8 cellular contexts compared by ENCODE assay signal in the genomic region with DNA sequence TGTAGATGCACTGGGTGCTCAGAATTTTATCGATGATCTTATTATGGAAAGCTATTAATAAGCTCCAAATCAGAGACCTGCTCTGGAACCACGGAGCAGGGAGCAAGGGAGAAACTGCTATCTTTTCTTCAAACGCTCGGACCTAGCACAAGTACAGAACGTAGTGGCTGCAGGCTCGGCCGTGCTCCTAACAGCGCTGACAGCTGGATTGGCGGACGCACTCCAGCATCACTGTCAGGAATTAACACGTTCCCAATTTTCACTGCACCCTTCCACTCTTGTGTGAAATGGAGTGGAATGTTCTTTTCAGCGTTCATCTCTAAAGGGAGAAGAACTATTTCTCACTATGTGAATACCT.
DNase-seq lines count a peak whose midpoint lies in the region; ATAC-seq and TF ChIP-seq lines count a peak whose summit lies in the region.

No MANE protein-coding gene starts in this region.

- peak overlapping the region; percentile 93 for H3K27ac Mint-ChIP-seq in CD8-positive, alpha-beta T cell

- H3K4me1 Mint-ChIP-seq in CD8-positive, alpha-beta T cell (ENCODE audit: low read depth), result peaks cover 14% of the 10 kb centered on the region

- ATAC-seq in CD8-positive, alpha-beta T cell, result no peak
- ATAC-seq in left lung, result peak; percentile 73

- TF ChIP-seq CTCF in CD8-positive, alpha-beta T cell (IDR thresholded peaks at IDR 0.05), result no peak
- TF ChIP-seq CTCF in left lung (IDR thresholded peaks at IDR 0.05), result no peak

- DNase-seq in CD8-positive, alpha-beta T cell, result no peak
- peak; percentile 31 to 76 for DNase-seq in T47D (ENCODE audit: low read depth in 1 of 2, low spot score in 1 of 2)
- DNase-seq in left lung, result no peak
- no peak for DNase-seq in amniotic stem cell (lab: John Stamatoyannopoulos, UW)
- no peak for DNase-seq in NCI-H2029 treated with DMSO at 0.1 percent for 48 hours (lab: John Stamatoyannopoulos, UW)
- DNase-seq in cerebellar cortex (ENCODE audit: low spot score), result no peak

- H3K9ac ChIP-seq in HUES48 (ENCODE audit: low read depth, low read length), result no peak overlapping the region

- peak overlapping the region; percentile 95 for H3K4me3 Mint-ChIP-seq in CD8-positive, alpha-beta T cell

- peaks cover 17% of the 10 kb centered on the region for H3K4me1 ChIP-seq in CD8-positive, alpha-beta T cell (ENCODE audit: insufficient read depth, low read length)
- H3K4me1 ChIP-seq in HUES48 (ENCODE audit: control insufficient read depth, insufficient read depth, low read length) (peaks cover 12% of the 10 kb centered on the region), left lung (peaks cover 6 to 16% of the 10 kb centered on the region in 2 donors)

- H3K27ac ChIP-seq in CD8-positive, alpha-beta T cell (ENCODE audit: low read depth, low read length), result peak overlapping the region; percentile 65
- no peak overlapping the region for H3K27ac ChIP-seq in HUES48 (ENCODE audit: low read depth, low read length)
- no peak overlapping the region for H3K27ac ChIP-seq in left lung
- H3K27ac ChIP-seq in temporal lobe (ENCODE audit: low read depth, low read length), result peak overlapping the region; percentile 78

- POLR2A ChIA-PET in CD8-positive, alpha-beta T cell (lab: Charles Lee), result interaction anchor here (0.6 to 1.2 kb wide), 2 partner anchors 35 to 395 kb away, joined by 3 read pairs; no protein-coding TSS in a partner anchor

- no peaks in the 10 kb centered on the region for H3K9me3 ChIP-seq in CD8-positive, alpha-beta T cell (ENCODE audit: low read length)
- H3K9me3 ChIP-seq in HUES48 (ENCODE audit: control insufficient read depth, insufficient read depth, low read length) (no peaks in the 10 kb centered on the region), left lung (no peaks in the 10 kb centered on the region)

- peaks cover 6% of the 10 kb centered on the region for H3K27me3 Mint-ChIP-seq in CD8-positive, alpha-beta T cell (ENCODE audit: low read depth)

- no peaks in the 10 kb centered on the region for H3K36me3 ChIP-seq in CD8-positive, alpha-beta T cell (ENCODE audit: insufficient read depth, low read length)
- H3K36me3 ChIP-seq in HUES48 (ENCODE audit: control insufficient read depth, insufficient read depth, low read length) (no peaks in the 10 kb centered on the region), left lung (no peaks in the 10 kb centered on the region)

- intact Hi-C loops in CD8-positive, alpha-beta T cell (cut with DNase I, micrococcal nuclease), result loop anchor here (2.0 to 10.0 kb wide), 6 partner anchors 49 to 1698 kb away; a partner anchor contains a TSS
- intact Hi-C loops in left lung (cut with DNase I), result no loop called here

- H3K4me3 ChIP-seq in CD8-positive, alpha-beta T cell (ENCODE audit: low read depth, low read length), result peak overlapping the region; percentile 77
- peak overlapping the region; percentile 66 for H3K4me3 ChIP-seq in HUES48 (ENCODE audit: low read depth, low read length)
- peak overlapping the region; percentile 39 to 59 for H3K4me3 ChIP-seq in left lung

- CTCF ChIA-PET in CD8-positive, alpha-beta T cell (lab: Charles Lee), result interaction anchor here (0.8 to 2.4 kb wide), 7 partner anchors 12 to 207 kb away, joined by 3 to 8 read pairs (median 6); no protein-coding TSS in a partner anchor

- in situ Hi-C loops in T47D (cut with HindIII; ENCODE audit: low pct_unique_long_range_greater_than_20kb, low sequenced_read_pairs), result no loop called here

- H3K36me3 Mint-ChIP-seq in CD8-positive, alpha-beta T cell, result peaks cover 10% of the 10 kb centered on the region

- H3K9me3 Mint-ChIP-seq in CD8-positive, alpha-beta T cell, result no peaks in the 10 kb centered on the region

- H3K27me3 ChIP-seq in CD8-positive, alpha-beta T cell (ENCODE audit: insufficient read depth, low read length), result no peaks in the 10 kb centered on the region
- H3K27me3 ChIP-seq in HUES48 (ENCODE audit: control insufficient read depth, insufficient read depth, low read length) (peaks cover 40% of the 10 kb centered on the region), left lung (no peaks in the 10 kb centered on the region)

Comparison
In these comparisons a context has a peak if more than half of its experiments do, and no peak if none do; other contexts are left out.
1. DNase-seq: peak in T47D (2 of 2); none in CD8-positive, alpha-beta T cell (0 of 7), left lung (0 of 2), amniotic stem cell (single experiment), NCI-H2029 treated with DMSO at 0.1 percent for 48 hours (single experiment) and cerebellar cortex (single experiment).
2. H3K27ac ChIP-seq: peak in CD8-positive, alpha-beta T cell (single experiment) and temporal lobe (single experiment); none in HUES48 (single experiment) and left lung (0 of 2).
3. intact Hi-C loops: an anchor here in CD8-positive, alpha-beta T cell (2.0 to 10.0 kb wide); none called in left lung.
4. Peak in every context shown above with its lines, with median percentiles within 50 percentile points of each other: H3K4me3 ChIP-seq.